ENCODE assay signal across 10 cellular contexts in genomic region chr10:38146579-38147333, GRCh38.
"Had no signal": no experiment of that assay in that cellular context is flagged by ENCODE, and none has a peak within 500 bp of the region (broad histone marks: within the 10 kb centered on the region; RNA-seq: fewer than 3 reads in every experiment).

No MANE protein-coding gene starts in this region.

- DNase-seq: activated CD4-positive, alpha-beta T cell treated with anti-CD3 and anti-CD28 coated beads for 48 hours; activated naive CD4-positive, alpha-beta T cell treated with anti-CD3 and anti-CD28 coated beads for 36 hours; foreskin fibroblast; heart left ventricle; left ventricle myocardium inferior; mesendoderm; stimulated activated CD4-positive, alpha-beta T cell treated with anti-CD3 and anti-CD28 coated beads, Interleukin-4, amount 100 ng/mL, for 24 hours had no signal

- ATAC-seq: activated T-helper 17 cell treated with anti-CD3 and anti-CD28 coated beads, Interleukin-2, amount 50 U/mL, for 72 hours; heart left ventricle; pancreas had no signal

- H3K4me3 ChIP-seq: heart left ventricle, left ventricle myocardium inferior, pancreas, thoracic aorta had no signal
